Comparison of ENCODE assay signal across 25 cellular contexts in genomic region chr5:111266491-111266890, GRCh38. TPM values are rescaled to one million over a fixed set of nuclear protein-coding genes. Genes with fewer than 3 reads are reported as not detected.
DNase-seq lines count a peak whose midpoint lies in the region; ATAC-seq and TF ChIP-seq lines count a peak whose summit lies in the region.
"Had no signal": no experiment of that assay in that cellular context is flagged by ENCODE, and none has a peak within 500 bp of the region (broad histone marks: within the 10 kb centered on the region; RNA-seq: fewer than 3 reads in every experiment).

No MANE protein-coding gene starts in this region.

- no peak overlapping the region for H2BK12ac ChIP-seq in H9 (ENCODE audit: insufficient read length, low read depth, low read length)

- peaks cover 0 to 11% (median 0%) of the 10 kb centered on the region in 3 experiments for H3K36me3 ChIP-seq in naive thymus-derived CD4-positive, alpha-beta T cell (ENCODE audit: control insufficient read depth in 2 of 3, insufficient read depth in 3 of 3, low read length in 3 of 3)
- H3K36me3 ChIP-seq: BLaER1 had no signal

- H3K9ac ChIP-seq in H9 (ENCODE audit: extremely low read depth, insufficient read length, low read length): no peak overlapping the region
- H3K9ac ChIP-seq: BLaER1 had no signal

- peaks cover 0 to 28% of the 10 kb centered on the region in 2 donors for H3K4me1 ChIP-seq in naive thymus-derived CD4-positive, alpha-beta T cell (ENCODE audit: control insufficient read depth in 2 of 2, insufficient read depth in 2 of 2, low read length in 2 of 2)
- no peaks in the 10 kb centered on the region for H3K4me1 ChIP-seq in H9 (ENCODE audit: insufficient read depth, low read length)
- H3K4me1 ChIP-seq: BLaER1, testis had no signal

- no peaks in the 10 kb centered on the region for H3K23me2 ChIP-seq in H9 (ENCODE audit: insufficient read length, low read depth, low read length, poor library complexity, severe bottlenecking)

- H3K56ac ChIP-seq in H9 (ENCODE audit: insufficient read length, low read depth, low read length): no peak overlapping the region

- no peak overlapping the region for H3K18ac ChIP-seq in H9 (ENCODE audit: insufficient read length, low read depth, low read length)

- H3K23ac ChIP-seq in H9 (ENCODE audit: insufficient read length, low read depth, low read length): no peak overlapping the region

- H2BK120ac ChIP-seq in H9 (ENCODE audit: low read depth, low read length, poor library complexity, severe bottlenecking): no peak overlapping the region

- H2BK5ac ChIP-seq in H9 (ENCODE audit: insufficient read length, low read length): no peak overlapping the region

- H3K14ac ChIP-seq in H9 (ENCODE audit: insufficient read depth, low read length): no peak overlapping the region

- H3K27ac ChIP-seq in naive thymus-derived CD4-positive, alpha-beta T cell (ENCODE audit: low read depth, low read length): no peak overlapping the region
- no peak overlapping the region for H3K27ac ChIP-seq in H9 (ENCODE audit: insufficient read length, low read depth, low read length)
- H3K27ac ChIP-seq: BLaER1, coronary artery, testis had no signal

- no peaks in the 10 kb centered on the region for H3K27me3 Mint-ChIP-seq in activated T-helper 1 cell treated with anti-CD3 and anti-CD28 coated beads, Interleukin-12 subunit alpha, Interleukin-12 subunit beta, Interleukin-2, Interleukin-4 antibody, amounts not matched to agents 30 ng/mL and 10 ng/mL and 1 ng/mL, durations not matched to agents 14 hours and 24 hours and 36 hours (ENCODE audit: insufficient read depth)
- H3K27me3 Mint-ChIP-seq in naive thymus-derived CD4-positive, alpha-beta T cell: no peaks in the 10 kb centered on the region
- peaks cover 16% of the 10 kb centered on the region for H3K27me3 Mint-ChIP-seq in H9 (ENCODE audit: low read depth)
- no peaks in the 10 kb centered on the region for H3K27me3 Mint-ChIP-seq in activated T-cell treated with anti-CD3 and anti-CD28 coated beads, Interleukin-2, amount 50 U/mL, for 24 hours
- H3K27me3 Mint-ChIP-seq: T-helper 17 cell had no signal

- no peak overlapping the region for H2AFZ ChIP-seq in H9 (ENCODE audit: low read length)
- H2AFZ ChIP-seq: GM23338 had no signal

- H3K27ac Mint-ChIP-seq in activated naive CD4-positive, alpha-beta T cell treated with anti-CD3 and anti-CD28 coated beads, Interleukin-2, amount 50 U/mL, for 72 hours: peak overlapping the region; percentile 15 to 35
- peak overlapping the region; percentile 2 for H3K27ac Mint-ChIP-seq in activated T-helper 1 cell treated with anti-CD3 and anti-CD28 coated beads, Interleukin-12 subunit alpha, Interleukin-12 subunit beta, Interleukin-2, Interleukin-4 antibody, amounts not matched to agents 30 ng/mL and 10 ng/mL and 1 ng/mL, durations not matched to agents 14 hours and 24 hours and 36 hours
- peak overlapping the region in 7 of 9 donors; percentile 37 to 67 (median 53) for H3K27ac Mint-ChIP-seq in naive thymus-derived CD4-positive, alpha-beta T cell
- no peak overlapping the region for H3K27ac Mint-ChIP-seq in H9
- H3K27ac Mint-ChIP-seq in activated T-cell treated with anti-CD3 and anti-CD28 coated beads, Interleukin-2, amount 50 U/mL, for 24 hours: no peak overlapping the region
- H3K27ac Mint-ChIP-seq: GM23338, T-helper 17 cell had no signal

- H4K20me1 ChIP-seq in H9 (ENCODE audit: control insufficient read depth, insufficient read depth, insufficient read length): no peaks in the 10 kb centered on the region
- H4K20me1 ChIP-seq: BLaER1 had no signal

- H4K8ac ChIP-seq in H9 (replicated peaks; ENCODE audit: insufficient read length, low read depth, low read length): no peak overlapping the region

- DNase-seq in activated naive CD4-positive, alpha-beta T cell treated with anti-CD3 and anti-CD28 coated beads, Interleukin-2, amount 50 U/mL, for 72 hours (ENCODE audit: low spot score in 2 of 2): no peak
- no peak for DNase-seq in activated naive CD4-positive, alpha-beta T cell treated with anti-CD3 and anti-CD28 coated beads, Interleukin-2, amount 50 U/mL, for 16 hours
- DNase-seq in HPDE6-E6E7 (ENCODE audit: extremely low spot score) (peak; percentile 45), H9 (no peak), NCI-H345 (lab: John Stamatoyannopoulos, UW) (no peak)
- no peak for DNase-seq in activated T-helper 1 cell treated with anti-CD3 and anti-CD28 coated beads, Interleukin-12 subunit alpha, Interleukin-12 subunit beta, Interleukin-2, Interleukin-4 antibody, amounts not matched to agents 30 ng/mL and 10 ng/mL and 1 ng/mL, durations not matched to agents 14 hours and 24 hours and 36 hours (ENCODE audit: low spot score)
- no peak for DNase-seq in naive thymus-derived CD4-positive, alpha-beta T cell
- no peak for DNase-seq in activated T-cell treated with anti-CD3 and anti-CD28 coated beads, Interleukin-2, amount 50 U/mL, for 24 hours
- DNase-seq: activated CD4-positive, CD25-positive, alpha-beta regulatory T cell treated with anti-CD3 and anti-CD28 coated beads, Interleukin-2, amount 50 U/mL, for 72 hours; activated gamma-delta T cell treated with Interleukin-2 at 50 U/mL for 16 hours; aorta; effector memory CD4-positive, alpha-beta T cell; foreskin melanocyte; IMR-90; NCI-H1048; NCI-H187; NCI-H2227 treated with DMSO at 0.1 percent for 48 hours; NCI-H82; stimulated activated naive CD4-positive, alpha-beta T cell treated with Interleukin-2 at 50 U/mL for 16 hours; T-helper 17 cell; testis had no signal

- H3K79me1 ChIP-seq in H9 (ENCODE audit: insufficient read depth, low read depth, low read length, poor library complexity, severe bottlenecking): no peaks in the 10 kb centered on the region

- H3K4me3 ChIP-seq in naive thymus-derived CD4-positive, alpha-beta T cell (ENCODE audit: low read length): no peak overlapping the region
- H3K4me3 ChIP-seq: BLaER1, coronary artery, GM23338, testis had no signal

- no peak for TF ChIP-seq CTCF in H9 (conservative IDR thresholded peaks at IDR 0.05)

- H3K4me3 Mint-ChIP-seq in activated T-helper 1 cell treated with anti-CD3 and anti-CD28 coated beads, Interleukin-12 subunit alpha, Interleukin-12 subunit beta, Interleukin-2, Interleukin-4 antibody, amounts not matched to agents 30 ng/mL and 10 ng/mL and 1 ng/mL, durations not matched to agents 14 hours and 24 hours and 36 hours: no peak overlapping the region
- peak overlapping the region in 2 of 10 donors; percentile 4 to 8 for H3K4me3 Mint-ChIP-seq in naive thymus-derived CD4-positive, alpha-beta T cell
- no peak overlapping the region for H3K4me3 Mint-ChIP-seq in H9
- no peak overlapping the region for H3K4me3 Mint-ChIP-seq in activated T-cell treated with anti-CD3 and anti-CD28 coated beads, Interleukin-2, amount 50 U/mL, for 24 hours
- H3K4me3 Mint-ChIP-seq: GM23338, T-helper 17 cell had no signal

- no peaks in the 10 kb centered on the region for H3K79me2 ChIP-seq in H9 (ENCODE audit: insufficient read depth, low read length)

- no CpG with 5 or more reads among the region's 2 CpGs for WGBS in H9 (ENCODE audit: extremely low coverage, insufficient read length, low lambda C conversion rate)

- intact Hi-C loops in activated T-helper 1 cell treated with anti-CD3 and anti-CD28 coated beads, Interleukin-12 subunit alpha, Interleukin-12 subunit beta, Interleukin-2, Interleukin-4 antibody, amounts not matched to agents 30 ng/mL and 10 ng/mL and 1 ng/mL, durations not matched to agents 14 hours and 24 hours and 36 hours (cut with micrococcal nuclease): no loop called here
- intact Hi-C loops in naive thymus-derived CD4-positive, alpha-beta T cell (cut with micrococcal nuclease): no loop called here

- H3K4ac ChIP-seq in H9 (ENCODE audit: low read depth, low read length): no peak overlapping the region

- peaks cover 24 to 53% of the 10 kb centered on the region in 2 donors for H3K36me3 Mint-ChIP-seq in activated naive CD4-positive, alpha-beta T cell treated with anti-CD3 and anti-CD28 coated beads, Interleukin-2, amount 50 U/mL, for 72 hours
- H3K36me3 Mint-ChIP-seq in activated T-helper 1 cell treated with anti-CD3 and anti-CD28 coated beads, Interleukin-12 subunit alpha, Interleukin-12 subunit beta, Interleukin-2, Interleukin-4 antibody, amounts not matched to agents 30 ng/mL and 10 ng/mL and 1 ng/mL, durations not matched to agents 14 hours and 24 hours and 36 hours (ENCODE audit: low read depth): peaks cover 42% of the 10 kb centered on the region
- H3K36me3 Mint-ChIP-seq in naive thymus-derived CD4-positive, alpha-beta T cell: peaks cover 23 to 80% (median 76%) of the 10 kb centered on the region in 5 donors
- no peaks in the 10 kb centered on the region for H3K36me3 Mint-ChIP-seq in H9 (ENCODE audit: insufficient read depth in 1 of 3, low read depth in 3 of 3)
- H3K36me3 Mint-ChIP-seq in activated T-cell treated with anti-CD3 and anti-CD28 coated beads, Interleukin-2, amount 50 U/mL, for 24 hours (ENCODE audit: low read depth): peaks cover 66% of the 10 kb centered on the region

- H3K9me3 Mint-ChIP-seq in activated naive CD4-positive, alpha-beta T cell treated with anti-CD3 and anti-CD28 coated beads, Interleukin-2, amount 50 U/mL, for 72 hours: peaks cover 32 to 38% of the 10 kb centered on the region in 2 donors
- H3K9me3 Mint-ChIP-seq in activated T-helper 1 cell treated with anti-CD3 and anti-CD28 coated beads, Interleukin-12 subunit alpha, Interleukin-12 subunit beta, Interleukin-2, Interleukin-4 antibody, amounts not matched to agents 30 ng/mL and 10 ng/mL and 1 ng/mL, durations not matched to agents 14 hours and 24 hours and 36 hours: peaks cover 28% of the 10 kb centered on the region
- H3K9me3 Mint-ChIP-seq in naive thymus-derived CD4-positive, alpha-beta T cell: peaks cover 0 to 34% (median 6%) of the 10 kb centered on the region in 11 donors
- no peaks in the 10 kb centered on the region for H3K9me3 Mint-ChIP-seq in H9
- H3K9me3 Mint-ChIP-seq in activated T-cell treated with anti-CD3 and anti-CD28 coated beads, Interleukin-2, amount 50 U/mL, for 24 hours: peaks cover 27% of the 10 kb centered on the region
- H3K9me3 Mint-ChIP-seq: GM23338 had no signal

- H2AK5ac ChIP-seq in H9 (ENCODE audit: insufficient read length, low read length): no peak overlapping the region

- H4K5ac ChIP-seq in H9 (ENCODE audit: insufficient read length, low read depth, low read length): no peak overlapping the region

- no peak overlapping the region for H2BK15ac ChIP-seq in H9 (ENCODE audit: low read depth, low read length)

- H2BK20ac ChIP-seq in H9 (ENCODE audit: low read depth, low read length, poor library complexity, severe bottlenecking): no peak overlapping the region

- H3K9me3 ChIP-seq in naive thymus-derived CD4-positive, alpha-beta T cell (ENCODE audit: control insufficient read depth in 2 of 3, low read length in 3 of 3): no peaks in the 10 kb centered on the region
- no peaks in the 10 kb centered on the region for H3K9me3 ChIP-seq in H9 (ENCODE audit: control insufficient read depth, low read depth, low read length)
- H3K9me3 ChIP-seq: BLaER1, testis had no signal

- H3K4me1 Mint-ChIP-seq in activated T-helper 1 cell treated with anti-CD3 and anti-CD28 coated beads, Interleukin-12 subunit alpha, Interleukin-12 subunit beta, Interleukin-2, Interleukin-4 antibody, amounts not matched to agents 30 ng/mL and 10 ng/mL and 1 ng/mL, durations not matched to agents 14 hours and 24 hours and 36 hours (ENCODE audit: low read depth): peaks cover 20% of the 10 kb centered on the region
- peaks cover 32 to 49% (median 39%) of the 10 kb centered on the region in 7 donors for H3K4me1 Mint-ChIP-seq in naive thymus-derived CD4-positive, alpha-beta T cell
- H3K4me1 Mint-ChIP-seq in H9: peaks cover 0 to 3% of the 10 kb centered on the region in 2 experiments; a peak in 2 of 4 replicates
- peaks cover 52% of the 10 kb centered on the region for H3K4me1 Mint-ChIP-seq in activated T-cell treated with anti-CD3 and anti-CD28 coated beads, Interleukin-2, amount 50 U/mL, for 24 hours (ENCODE audit: low read depth)

- H3T11ph ChIP-seq in H9 (ENCODE audit: low read length): no peak overlapping the region

- POLR2A ChIA-PET in naive thymus-derived CD4-positive, alpha-beta T cell (lab: Charles Lee): interaction anchor here (2.6 kb wide), 1 partner anchor 43 kb away, joined by 10 read pairs; the partner anchor contains the start of gene CAMK4

- ATAC-seq in activated naive CD4-positive, alpha-beta T cell treated with anti-CD3 and anti-CD28 coated beads, Interleukin-2, amount 50 U/mL, for 72 hours: no peak
- ATAC-seq in naive thymus-derived CD4-positive, alpha-beta T cell: no peak
- ATAC-seq: GM23338, SK-N-SH treated with all-trans-retinoic acid at 6 μM for 48 hours, T-helper 17 cell had no signal

- H3K27me3 ChIP-seq in naive thymus-derived CD4-positive, alpha-beta T cell (ENCODE audit: control insufficient read depth in 2 of 2, insufficient read depth in 2 of 2, low read length in 2 of 2): no peaks in the 10 kb centered on the region
- peaks cover 4% of the 10 kb centered on the region; the same call in 1 of the 2 replicates for H3K27me3 ChIP-seq in H9 (ENCODE audit: insufficient read depth, low read length)
- H3K27me3 ChIP-seq: BLaER1, testis had no signal

- H4K91ac ChIP-seq in H9 (ENCODE audit: insufficient read length, low read depth, low read length): no peak overlapping the region

- CTCF ChIA-PET in naive thymus-derived CD4-positive, alpha-beta T cell (lab: Charles Lee): interaction anchor here (1.3 to 4.1 kb wide), 2 partner anchors 12 to 28 kb away, joined by 4 to 10 read pairs; no protein-coding TSS in a partner anchor

- no peak overlapping the region for H3K4me2 ChIP-seq in H9 (ENCODE audit: insufficient read depth, insufficient read length, low read length)
- H3K4me2 ChIP-seq: BLaER1, GM23338 had no signal

RNA-seq across cellular contexts. Expression of gene CAMK4, which starts 42.3 kb away (rescaled TPM):
- 10 to 100 TPM; 39.0 to 51.3 TPM for total RNA-seq in activated naive CD4-positive, alpha-beta T cell treated with anti-CD3 and anti-CD28 coated beads, Interleukin-2, amount 50 U/mL, for 72 hours
- 51.8 and 56.9 TPM in 2 replicates for total RNA-seq in activated T-helper 1 cell treated with anti-CD3 and anti-CD28 coated beads, Interleukin-12 subunit alpha, Interleukin-12 subunit beta, Interleukin-2, Interleukin-4 antibody, amounts not matched to agents 30 ng/mL and 10 ng/mL and 1 ng/mL, durations not matched to agents 14 hours and 24 hours and 36 hours
- 100 to 1,000 TPM; 118 to 366 (median 210) TPM for total RNA-seq in naive thymus-derived CD4-positive, alpha-beta T cell
- 100 to 1,000 TPM; 188 to 200 TPM for polyA plus RNA-seq in naive thymus-derived CD4-positive, alpha-beta T cell
- total RNA-seq in H9 (2021): 6.3 and 7.9 TPM in 2 replicates

Comparison
In these comparisons a context has a peak if more than half of its experiments do, and no peak if none do; other contexts are left out.
1. H3K27ac Mint-ChIP-seq: peak in activated naive CD4-positive, alpha-beta T cell treated with anti-CD3 and anti-CD28 coated beads, Interleukin-2, amount 50 U/mL, for 72 hours (2 of 2), activated T-helper 1 cell treated with anti-CD3 and anti-CD28 coated beads, Interleukin-12 subunit alpha, Interleukin-12 subunit beta, Interleukin-2, Interleukin-4 antibody, amounts not matched to agents 30 ng/mL and 10 ng/mL and 1 ng/mL, durations not matched to agents 14 hours and 24 hours and 36 hours (single experiment) and naive thymus-derived CD4-positive, alpha-beta T cell (7 of 9); none in H9 (0 of 3) and activated T-cell treated with anti-CD3 and anti-CD28 coated beads, Interleukin-2, amount 50 U/mL, for 24 hours (single experiment).